ENCODE assay signal across 11 cellular contexts in the genomic region with DNA sequence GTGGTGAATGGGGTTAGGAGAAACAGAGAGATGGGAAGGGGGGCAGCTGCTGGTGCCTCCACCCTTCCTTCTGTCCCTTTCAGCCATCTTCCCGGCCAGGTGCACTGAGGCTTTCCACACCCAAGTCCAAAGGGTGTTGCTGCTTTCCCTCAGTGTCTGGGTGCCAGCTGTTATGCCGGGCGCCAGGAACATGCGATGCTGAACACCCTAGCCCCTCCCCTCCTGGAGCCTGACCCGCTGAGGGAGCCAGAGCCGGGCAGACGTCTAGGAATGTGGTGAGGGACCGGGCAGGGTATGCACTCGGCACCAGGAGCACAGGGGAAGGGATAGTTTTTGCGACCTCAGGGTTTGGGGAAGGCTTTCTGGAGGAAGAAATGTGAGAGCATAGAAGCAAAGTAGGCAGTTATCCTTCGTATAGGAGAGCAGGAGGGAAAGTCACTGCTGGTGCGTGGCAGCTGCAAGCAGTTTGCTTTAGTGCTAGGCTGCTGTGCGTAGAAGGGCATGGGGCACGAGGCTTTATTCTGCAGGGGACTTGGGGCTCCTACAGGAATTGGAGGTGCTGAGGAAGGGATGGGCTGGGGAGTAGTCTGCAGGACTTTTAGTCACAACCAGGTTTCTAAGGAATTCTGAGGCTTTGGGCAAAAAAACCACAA.
DNase-seq lines count a peak whose midpoint lies in the region; ATAC-seq and TF ChIP-seq lines count a peak whose summit lies in the region.
"Had no signal": no experiment of that assay in that cellular context is flagged by ENCODE, and none has a peak within 500 bp of the region (broad histone marks: within the 10 kb centered on the region; RNA-seq: fewer than 3 reads in every experiment).

No MANE protein-coding gene starts in this region.

- H3K4me3 Mint-ChIP-seq in nephron, result no peak overlapping the region

- no peaks in the 10 kb centered on the region for H3K36me3 Mint-ChIP-seq in nephron (ENCODE audit: low read depth)
- H3K36me3 Mint-ChIP-seq: naive thymus-derived CD8-positive, alpha-beta T cell had no signal

- H3K27ac Mint-ChIP-seq in nephron, result peak overlapping the region in 2 of 3 experiments; percentile 4 to 7

- TF ChIP-seq CTCF in cardiac fibroblast (IDR thresholded peaks at IDR 0.05; ENCODE audit: low read depth, low read length) (no peak), nephron (IDR thresholded peaks at IDR 0.05; ENCODE audit: unreplicated experiment in 3 of 3) (no peak)

- H3K27me3 Mint-ChIP-seq in nephron (ENCODE audit: low read depth), result peaks cover 5% of the 10 kb centered on the region

- no peaks in the 10 kb centered on the region for H3K9me3 Mint-ChIP-seq in nephron
- H3K9me3 Mint-ChIP-seq: naive thymus-derived CD8-positive, alpha-beta T cell had no signal

- peaks cover 16% of the 10 kb centered on the region for H3K4me1 Mint-ChIP-seq in nephron

- ATAC-seq in HG03095 (IDR thresholded peaks at IDR 0.05; ENCODE audit: unreplicated experiment) (no peak), GM21717 (IDR thresholded peaks at IDR 0.05; ENCODE audit: unreplicated experiment) (no peak), GM18870 (IDR thresholded peaks at IDR 0.05; ENCODE audit: unreplicated experiment) (no peak)

- H3K4me3 ChIP-seq in cardiac fibroblast (replicated peaks in 1 of 2; ENCODE audit: low read depth in 2 of 2, low read length in 2 of 2), result peak overlapping the region; percentile 23 to 56

- DNase-seq in Daoy (ENCODE audit: low read depth) (peak; percentile 61), NCI-H1105 treated with DMSO at 0.1 percent for 48 hours (lab: John Stamatoyannopoulos, UW) (peak; percentile 45), cardiac fibroblast (ENCODE audit: low read depth in 2 of 2) (peak; percentile 29 to 42)
- DNase-seq: activated CD8-positive, alpha-beta memory T cell treated with anti-CD3 and anti-CD28 coated beads, Interleukin-2, amount 50 U/mL, for 48 hours; EL; naive thymus-derived CD8-positive, alpha-beta T cell; stimulated activated CD4-positive, alpha-beta T cell treated with anti-CD3 and anti-CD28 coated beads, Interleukin-12 subunit alpha, Interleukin-12 subunit beta, amount 100 ng/mL, for 4 hours had no signal
